Comparison of ENCODE assay signal across 21 cellular contexts in genomic region chr16:53614346-53614745, GRCh38.
"Had no signal": no experiment of that assay in that cellular context is flagged by ENCODE, and none has a peak within 500 bp of the region (broad histone marks: within the 10 kb centered on the region; RNA-seq: fewer than 3 reads in every experiment).

No MANE protein-coding gene starts in this region.

- DNase-seq: activated CD4-positive, alpha-beta T cell treated with anti-CD3 and anti-CD28 coated beads, Interleukin-2, amount 50 U/mL, for 48 hours; activated T-cell treated with anti-CD3 and anti-CD28 coated beads, Interleukin-2, amount 50 U/mL, for 1 hour; body of pancreas; cerebellar nuclear complex; dorsolateral prefrontal cortex; endodermal cell; erythroblast; foreskin fibroblast; head of caudate nucleus; kidney glomerular epithelial cell; left ventricle myocardium superior; mesenchymal stem cell; nucleus accumbens; spleen; stomach; T-helper 9 cell had no signal

- H3K27me3 ChIP-seq: body of pancreas, dorsolateral prefrontal cortex, spleen, stomach had no signal

- H3K4me1 ChIP-seq: spleen, stomach had no signal

- H3K27ac Mint-ChIP-seq: activated naive CD4-positive, alpha-beta T cell treated with anti-CD3 and anti-CD28 coated beads, Interleukin-2, amount 50 U/mL, for 24 hours; endodermal cell; natural killer cell treated with Interleukin-12 subunit alpha and Interleukin-12 subunit beta and Interleukin-15 and Interleukin-18, amount 100 ng/mL, for 72 hours had no signal

- H3K27me3 Mint-ChIP-seq: activated naive CD4-positive, alpha-beta T cell treated with anti-CD3 and anti-CD28 coated beads, Interleukin-2, amount 50 U/mL, for 24 hours; natural killer cell treated with Interleukin-12 subunit alpha and Interleukin-12 subunit beta and Interleukin-15 and Interleukin-18, amount 100 ng/mL, for 72 hours had no signal

- H3K4me3 Mint-ChIP-seq: activated naive CD4-positive, alpha-beta T cell treated with anti-CD3 and anti-CD28 coated beads, Interleukin-2, amount 50 U/mL, for 24 hours; endodermal cell; natural killer cell treated with Interleukin-12 subunit alpha and Interleukin-12 subunit beta and Interleukin-15 and Interleukin-18, amount 100 ng/mL, for 72 hours had no signal

- H3K36me3 ChIP-seq: thoracic aorta had no signal

- H3K4me3 ChIP-seq: body of pancreas, dorsolateral prefrontal cortex, SK-N-MC, spleen, stomach, thoracic aorta had no signal

- H3K9me3 ChIP-seq: body of pancreas, spleen, stomach, thoracic aorta had no signal

- H3K27ac ChIP-seq: body of pancreas, dorsolateral prefrontal cortex, SK-N-MC, spleen, stomach, thoracic aorta had no signal

- H3K9me3 Mint-ChIP-seq: activated naive CD4-positive, alpha-beta T cell treated with anti-CD3 and anti-CD28 coated beads, Interleukin-2, amount 50 U/mL, for 24 hours; endodermal cell; natural killer cell treated with Interleukin-12 subunit alpha and Interleukin-12 subunit beta and Interleukin-15 and Interleukin-18, amount 100 ng/mL, for 72 hours had no signal

- ATAC-seq: body of pancreas; left ventricle myocardium superior; natural killer cell treated with Interleukin-12 subunit alpha and Interleukin-12 subunit beta and Interleukin-15 and Interleukin-18, amount 100 ng/mL, for 72 hours; sciatic nerve had no signal

- H3K36me3 Mint-ChIP-seq: natural killer cell treated with Interleukin-12 subunit alpha and Interleukin-12 subunit beta and Interleukin-15 and Interleukin-18, amount 100 ng/mL, for 72 hours had no signal

- H3K4me1 Mint-ChIP-seq: activated naive CD4-positive, alpha-beta T cell treated with anti-CD3 and anti-CD28 coated beads, Interleukin-2, amount 50 U/mL, for 24 hours had no signal
